ENCODE assay signal across 8 cellular contexts in the genomic region with DNA sequence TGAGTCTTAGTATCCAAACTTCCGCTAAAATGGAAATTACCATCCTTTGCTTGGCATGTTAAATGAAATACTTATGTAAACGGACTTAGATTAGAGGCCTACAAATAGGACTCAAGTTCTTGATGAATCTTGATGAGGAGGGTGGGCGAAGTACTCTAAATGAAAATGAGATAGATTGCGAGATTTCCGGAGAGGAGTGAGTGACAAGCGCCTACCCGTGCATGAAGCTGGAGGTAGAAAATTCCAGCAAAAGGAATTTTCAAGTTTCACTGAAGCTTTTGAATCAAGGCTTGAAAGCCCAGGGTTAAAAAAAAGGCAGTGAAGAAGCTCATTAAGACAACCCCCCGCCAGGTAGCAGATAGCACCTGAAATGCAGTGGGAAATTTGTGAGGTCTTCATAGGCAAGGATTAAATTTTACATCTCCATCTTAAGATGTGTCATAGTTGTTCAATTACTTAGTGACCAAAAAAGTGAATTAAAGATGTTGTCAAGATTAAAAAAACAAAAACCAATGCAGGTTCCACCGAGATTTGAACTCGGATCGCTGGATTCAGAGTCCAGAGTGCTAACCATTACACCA. TPM values are rescaled to one million over a fixed set of nuclear protein-coding genes. Genes with fewer than 3 reads are reported as not detected.
DNase-seq lines count a peak whose midpoint lies in the region; ATAC-seq lines count a peak whose summit lies in the region.

No MANE protein-coding gene starts in this region.

- no peak for DNase-seq in T-helper 1 cell
- DNase-seq in activated CD4-positive, alpha-beta memory T cell treated with anti-CD3 and anti-CD28 coated beads for 36 hours: no peak
- no peak for DNase-seq in NCI-H526 treated with DMSO at 0.1 percent for 48 hours (lab: John Stamatoyannopoulos, UW)

- peaks cover 5% of the 10 kb centered on the region for H3K27me3 Mint-ChIP-seq in T-helper 1 cell treated with Interleukin-12 subunit alpha and Interleukin-12 subunit beta and Interleukin-4 antibody, amounts not matched to agents 30 μg/mL and 1 μg/mL, for 36 hours (ENCODE audit: low read depth)
- peaks cover 4% of the 10 kb centered on the region for H3K27me3 Mint-ChIP-seq in activated CD4-positive, alpha-beta memory T cell treated with anti-CD3 and anti-CD28 coated beads for 36 hours

- H3K9ac ChIP-seq in iPS-18a (ENCODE audit: low read length) (peak overlapping the region; percentile 93), stomach smooth muscle (ENCODE audit: low read length in 2 of 2) (peak overlapping the region; percentile 98 to 99)

- intact Hi-C loops in activated CD4-positive, alpha-beta memory T cell treated with anti-CD3 and anti-CD28 coated beads for 36 hours (cut with micrococcal nuclease): loop anchor here (5.0 kb wide), 4 partner anchors 41 to 634 kb away; a partner anchor contains a TSS

- H3K36me3 ChIP-seq in iPS-18a (ENCODE audit: control insufficient read depth, low read depth, low read length): no peaks in the 10 kb centered on the region
- no peaks in the 10 kb centered on the region for H3K36me3 ChIP-seq in stomach smooth muscle (ENCODE audit: control insufficient read depth in 2 of 2, insufficient read depth in 2 of 2, low read length in 2 of 2)

- peak overlapping the region; percentile 99 for H3K4me3 ChIP-seq in iPS-18a (ENCODE audit: low read length)
- peak overlapping the region; percentile 91 to 98 for H3K4me3 ChIP-seq in stomach smooth muscle (ENCODE audit: low read length in 2 of 2)

- H3K9me3 Mint-ChIP-seq in T-helper 1 cell treated with Interleukin-12 subunit alpha and Interleukin-12 subunit beta and Interleukin-4 antibody, amounts not matched to agents 30 μg/mL and 1 μg/mL, for 36 hours: peaks cover 2% of the 10 kb centered on the region
- peaks cover 4% of the 10 kb centered on the region for H3K9me3 Mint-ChIP-seq in activated CD4-positive, alpha-beta memory T cell treated with anti-CD3 and anti-CD28 coated beads for 36 hours

- CTCF ChIA-PET in activated CD4-positive, alpha-beta memory T cell treated with anti-CD3 and anti-CD28 coated beads for 36 hours (lab: Charles Lee): interaction anchor here (0.6 to 2.2 kb wide), 14 partner anchors 9 to 630 kb away, joined by 3 to 19 read pairs (median 4); a partner anchor contains a TSS

- H3K27me3 ChIP-seq in iPS-18a (ENCODE audit: control insufficient read depth, insufficient read depth, low read length) (no peaks in the 10 kb centered on the region), stomach smooth muscle (ENCODE audit: control insufficient read depth in 1 of 2, insufficient read depth in 2 of 2, low read length in 2 of 2) (no peaks in the 10 kb centered on the region)

- POLR2A ChIA-PET in activated CD4-positive, alpha-beta memory T cell treated with anti-CD3 and anti-CD28 coated beads for 36 hours (lab: Charles Lee): interaction anchor here (0.8 to 3.2 kb wide), 10 partner anchors 9 to 683 kb away, joined by 3 to 17 read pairs (median 4); a partner anchor contains a TSS

- H3K27ac Mint-ChIP-seq in T-helper 1 cell treated with Interleukin-12 subunit alpha and Interleukin-12 subunit beta and Interleukin-4 antibody, amounts not matched to agents 30 μg/mL and 1 μg/mL, for 36 hours: peak overlapping the region; percentile 93
- peak overlapping the region; percentile 96 for H3K27ac Mint-ChIP-seq in activated CD4-positive, alpha-beta memory T cell treated with anti-CD3 and anti-CD28 coated beads for 36 hours

- H3K4me1 ChIP-seq in iPS-18a (ENCODE audit: control insufficient read depth, low read depth, low read length) (peaks cover 18% of the 10 kb centered on the region), stomach smooth muscle (ENCODE audit: control insufficient read depth, insufficient read depth, low read length) (peaks cover 9% of the 10 kb centered on the region)

- H3K36me3 Mint-ChIP-seq in T-helper 1 cell treated with Interleukin-12 subunit alpha and Interleukin-12 subunit beta and Interleukin-4 antibody, amounts not matched to agents 30 μg/mL and 1 μg/mL, for 36 hours (ENCODE audit: low read depth): peaks cover 21% of the 10 kb centered on the region
- H3K36me3 Mint-ChIP-seq in activated CD4-positive, alpha-beta memory T cell treated with anti-CD3 and anti-CD28 coated beads for 36 hours: peaks cover 9% of the 10 kb centered on the region

- ATAC-seq in HG03378 (IDR thresholded peaks at IDR 0.05; ENCODE audit: unreplicated experiment) (no peak), GM21825 (IDR thresholded peaks at IDR 0.05; ENCODE audit: unreplicated experiment) (no peak)

- H3K27ac ChIP-seq in iPS-18a (ENCODE audit: low read length): no peak overlapping the region
- peak overlapping the region; percentile 93 for H3K27ac ChIP-seq in stomach smooth muscle (ENCODE audit: low read length)

- H3K9me3 ChIP-seq in iPS-18a (ENCODE audit: control insufficient read depth, low read depth, low read length) (no peaks in the 10 kb centered on the region), stomach smooth muscle (ENCODE audit: control insufficient read depth in 2 of 2, low read length in 2 of 2) (no peaks in the 10 kb centered on the region)

- H3K4me1 Mint-ChIP-seq in T-helper 1 cell treated with Interleukin-12 subunit alpha and Interleukin-12 subunit beta and Interleukin-4 antibody, amounts not matched to agents 30 μg/mL and 1 μg/mL, for 36 hours (ENCODE audit: low read depth): peaks cover 21% of the 10 kb centered on the region
- peaks cover 26% of the 10 kb centered on the region for H3K4me1 Mint-ChIP-seq in activated CD4-positive, alpha-beta memory T cell treated with anti-CD3 and anti-CD28 coated beads for 36 hours (ENCODE audit: low read depth)

- peak overlapping the region; percentile 95 for H3K4me3 Mint-ChIP-seq in T-helper 1 cell treated with Interleukin-12 subunit alpha and Interleukin-12 subunit beta and Interleukin-4 antibody, amounts not matched to agents 30 μg/mL and 1 μg/mL, for 36 hours
- peak overlapping the region; percentile 96 for H3K4me3 Mint-ChIP-seq in activated CD4-positive, alpha-beta memory T cell treated with anti-CD3 and anti-CD28 coated beads for 36 hours

RNA-seq across cellular contexts. Expression of a gene that starts 0.7 kb away (rescaled TPM):
- total RNA-seq in activated CD4-positive, alpha-beta memory T cell treated with anti-CD3 and anti-CD28 coated beads for 36 hours: 100 to 1,000 TPM; 171 to 181 TPM
